ENCODE assay signal across 8 cellular contexts in the genomic region with DNA sequence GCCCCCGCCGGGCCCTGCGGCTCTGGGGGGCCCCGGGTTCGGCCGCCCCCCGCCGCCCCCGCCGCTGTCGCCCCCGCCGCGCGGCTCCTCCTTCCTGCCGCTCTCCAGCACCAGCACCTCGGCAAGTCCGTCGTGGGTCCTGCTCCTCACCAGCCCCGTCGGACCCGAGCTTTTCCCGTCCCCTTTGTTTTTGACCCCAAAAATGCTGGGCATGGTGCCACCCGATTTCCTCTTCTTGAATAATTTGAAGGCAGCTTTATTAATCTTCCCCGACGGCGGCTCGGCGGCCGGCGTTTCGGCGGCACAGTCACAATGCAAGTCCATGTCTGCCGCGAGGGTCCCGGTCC. TPM values are rescaled to one million over a fixed set of nuclear protein-coding genes. Genes with fewer than 3 reads are reported as not detected.
DNase-seq lines count a peak whose midpoint lies in the region; ATAC-seq, FAIRE-seq and TF ChIP-seq lines count a peak whose summit lies in the region.

No MANE protein-coding gene starts in this region.

- under 1% methylated on average over 36 of the region's 36 CpGs for WGBS in HUES64

- no peak overlapping the region for H3K27ac ChIP-seq in BLaER1 treated with 17β-estradiol and CSF1 and Interleukin-3, amounts not matched to agents 10 nM and 100 nM
- H3K27ac ChIP-seq in HUES64 (ENCODE audit: low read depth, low read length) = no peak overlapping the region

- H3K4me3 ChIP-seq in BLaER1 treated with 17β-estradiol and CSF1 and Interleukin-3, amounts not matched to agents 10 nM and 100 nM = peak overlapping the region; percentile 47 to 67 (median 58)
- peak overlapping the region; percentile 54 for H3K4me3 ChIP-seq in HUES64 (ENCODE audit: low read length)
- H3K4me3 ChIP-seq in neuron (ENCODE audit: low read length) = peak overlapping the region; percentile 43

- peak overlapping the region; percentile 89 for H2AFZ ChIP-seq in neuron (ENCODE audit: low read depth, low read length)

- no peaks in the 10 kb centered on the region for H4K20me1 ChIP-seq in BLaER1 treated with 17β-estradiol and CSF1 and Interleukin-3, amounts not matched to agents 10 nM and 100 nM

- peaks cover 38 to 58% (median 55%) of the 10 kb centered on the region in 11 experiments for H3K27me3 ChIP-seq in BLaER1 treated with 17β-estradiol and CSF1 and Interleukin-3, amounts not matched to agents 10 nM and 100 nM
- peaks cover 63% of the 10 kb centered on the region for H3K27me3 ChIP-seq in HUES64 (ENCODE audit: insufficient read depth, low read length)
- H3K27me3 ChIP-seq in neuron (ENCODE audit: insufficient read depth, low read length) = peaks cover 11% of the 10 kb centered on the region

- peak overlapping the region; percentile 69 to 88 (median 81) for H3K4me2 ChIP-seq in BLaER1 treated with 17β-estradiol and CSF1 and Interleukin-3, amounts not matched to agents 10 nM and 100 nM

- H3K9me3 ChIP-seq in BLaER1 treated with 17β-estradiol and CSF1 and Interleukin-3, amounts not matched to agents 10 nM and 100 nM (replicated peaks in 1 of 11) = peaks cover 42 to 58% (median 46%) of the 10 kb centered on the region in 11 experiments
- no peaks in the 10 kb centered on the region for H3K9me3 ChIP-seq in HUES64 (ENCODE audit: insufficient read depth, low read depth, low read length)
- peaks cover 14% of the 10 kb centered on the region for H3K9me3 ChIP-seq in neuron (ENCODE audit: low read length)

- peak; percentile 6 for DNase-seq in dermis blood vessel endothelial cell
- DNase-seq in GM12892 (ENCODE audit: insufficient read length) = no peak
- DNase-seq in NCI-H187 treated with DMSO at 0.1 percent for 48 hours (lab: John Stamatoyannopoulos, UW) = no peak
- no peak for DNase-seq in SIG-M5 (lab: John Stamatoyannopoulos, UW)

- H3K36me3 ChIP-seq in BLaER1 treated with 17β-estradiol and CSF1 and Interleukin-3, amounts not matched to agents 10 nM and 100 nM = peaks cover 0 to 4% (median 0%) of the 10 kb centered on the region in 11 experiments; a peak in 1 of 22 replicates
- no peaks in the 10 kb centered on the region for H3K36me3 ChIP-seq in HUES64 (ENCODE audit: insufficient read depth, low read length)
- H3K36me3 ChIP-seq in neuron (ENCODE audit: insufficient read depth, low read length) = no peaks in the 10 kb centered on the region

- no peak for FAIRE-seq in GM12892 (lab: Jason Lieb, UNC)

- H3K4me1 ChIP-seq in BLaER1 treated with 17β-estradiol and CSF1 and Interleukin-3, amounts not matched to agents 10 nM and 100 nM = peaks cover 0 to 10% (median 2%) of the 10 kb centered on the region in 10 experiments; a peak in 6 of 20 replicates
- H3K4me1 ChIP-seq in HUES64 (ENCODE audit: insufficient read depth, low read length) (peaks cover 11% of the 10 kb centered on the region; the same call in 1 of the 2 replicates), neuron (ENCODE audit: insufficient read depth, low read length) (peaks cover 16% of the 10 kb centered on the region)

- H3K9ac ChIP-seq in BLaER1 treated with 17β-estradiol and CSF1 and Interleukin-3, amounts not matched to agents 10 nM and 100 nM = 0 out of 22 replicates have a peak overlapping the region, but pooled peaks of 2 of the 11 experiments have one; percentile 16 to 19
- no peak overlapping the region for H3K9ac ChIP-seq in HUES64 (ENCODE audit: low read depth, low read length)

- no peak for ATAC-seq in HG02852 (IDR thresholded peaks at IDR 0.05; ENCODE audit: unreplicated experiment)

- TF ChIP-seq POLR2A in GM12892 (IDR thresholded peaks at IDR 0.05; ENCODE audit: low read depth, low read length) = no peak

RNA-seq across cellular contexts. Expression of gene AMER2, which starts 0.9 kb away (rescaled TPM):
- 0.45 TPM for polyA plus RNA-seq in HUES64 (2013, experiment 1 of 2)
- polyA plus RNA-seq in HUES64 (2013, experiment 2 of 2) = 1.1 TPM
- total RNA-seq in dermis blood vessel endothelial cell = not detected in 2 replicates
- polyA plus RNA-seq in GM12892 (2012; ENCODE audit: missing spikeins) = 0.47 TPM
